In genomic region chr17:17839792-17840707, GRCh38 we compare ENCODE assay signal across 1 cellular context.
TF ChIP-seq lines count a peak whose summit lies in the region.

No MANE protein-coding gene starts in this region.

TF ChIP-seq in K562, 482 proteins besides CTCF, POLR2A, EP300 and RAD21 (continued from another document and continues in another):
- TF ChIP-seq ZBTB1 (CRISPR knock-in tag; IDR thresholded peaks at IDR 0.05; ENCODE audit: borderline replicate concordance, low read depth) (no peak), ZNF436 (CRISPR knock-in tag; IDR thresholded peaks at IDR 0.05) (no peak), SP1 (CRISPR knock-in tag; IDR thresholded peaks at IDR 0.05) (peak; percentile 48; the same call in 1 of the 2 replicates), CGGBP1 (CRISPR knock-in tag; IDR thresholded peaks at IDR 0.05) (no peak), DDX20 (tag; IDR thresholded peaks at IDR 0.05; ENCODE audit: low read depth) (no peak), ZNF217 (CRISPR knock-in tag; IDR thresholded peaks at IDR 0.05) (no peak), PPARD (CRISPR knock-in tag; IDR thresholded peaks at IDR 0.05) (no peak), FOS (IDR thresholded peaks at IDR 0.05; ENCODE audit: extremely low read depth, insufficient read length) (peak; percentile 38), MBD1 (CRISPR knock-in tag; IDR thresholded peaks at IDR 0.05) (no peak), ZFP1 (CRISPR knock-in tag; IDR thresholded peaks at IDR 0.05) (no peak), FOXJ2 (tag; IDR thresholded peaks at IDR 0.05) (no peak), NFE2L1 (tag; IDR thresholded peaks at IDR 0.05; ENCODE audit: borderline replicate concordance, low read depth) (no peak), NR4A1 (CRISPR knock-in tag; IDR thresholded peaks at IDR 0.05) (peak; percentile 22; the same call in 1 of the 2 replicates), NR4A1 (tag; IDR thresholded peaks at IDR 0.05) (no peak), PHF20 (IDR thresholded peaks at IDR 0.05; ENCODE audit: partially characterized antibody) (no peak), SOX6 (IDR thresholded peaks at IDR 0.05) (no peak), ZNF140 (CRISPR knock-in tag; IDR thresholded peaks at IDR 0.05) (no peak), MYC (IDR thresholded peaks at IDR 0.05; ENCODE audit: low read depth, low read length) (peak; percentile 62), MYC (CRISPR knock-in tag; IDR thresholded peaks at IDR 0.05; ENCODE audit: borderline replicate concordance, low read depth) (0 out of 2 replicates have a peak, but pooled peaks have one; percentile 21), FOXP4 (CRISPR knock-in tag; IDR thresholded peaks at IDR 0.05; ENCODE audit: borderline replicate concordance) (0 out of 2 replicates have a peak, but pooled peaks have one; percentile 54), ZNF143 (CRISPR knock-in tag; IDR thresholded peaks at IDR 0.05) (no peak), POLR2AphosphoS2 (IDR thresholded peaks at IDR 0.05; ENCODE audit: low read length) (peak; percentile 90; the same call in 1 of the 2 replicates), CEBPZ (IDR thresholded peaks at IDR 0.05; ENCODE audit: borderline replicate concordance, low read depth, low read length) (no peak), RBM15 (IDR thresholded peaks at IDR 0.05; ENCODE audit: insufficient read depth, low read length) (no peak), ARID1B (IDR thresholded peaks at IDR 0.05) (no peak; the same call in 1 of the 2 replicates), LCOR (CRISPR knock-in tag; IDR thresholded peaks at IDR 0.05) (no peak), RBM22 (IDR thresholded peaks at IDR 0.05; ENCODE audit: low read depth, low read length, poor library complexity, severe bottlenecking) (no peak), COPS2 (conservative IDR thresholded peaks at IDR 0.05) (no peak), MEIS2 (IDR thresholded peaks at IDR 0.05; ENCODE audit: partially characterized antibody) (no peak), FOXA1 (IDR thresholded peaks at IDR 0.05; ENCODE audit: borderline replicate concordance) (no peak), NFATC3 (IDR thresholded peaks at IDR 0.05) (no peak), DACH1 (IDR thresholded peaks at IDR 0.05; ENCODE audit: partially characterized antibody) (no peak), HMGN3 (IDR thresholded peaks at IDR 0.05; ENCODE audit: borderline replicate concordance, extremely low read depth, insufficient read length, low read depth, low read length) (peak; percentile 70), ZSCAN32 (CRISPR knock-in tag; IDR thresholded peaks at IDR 0.05) (no peak), TGIF2 (CRISPR knock-in tag; IDR thresholded peaks at IDR 0.05) (no peak), SAFB (IDR thresholded peaks at IDR 0.05; ENCODE audit: borderline replicate concordance, low read depth, low read length) (no peak), SMAD2 (IDR thresholded peaks at IDR 0.05; ENCODE audit: low read depth, low read length) (no peak), SIN3A (IDR thresholded peaks at IDR 0.05; ENCODE audit: borderline replicate concordance in 2 of 2, control insufficient read depth in 1 of 2, low read depth in 2 of 2, low read length in 2 of 2) (no peak; a peak in 1 of 4 replicates), ZNF444 (CRISPR knock-in tag; IDR thresholded peaks at IDR 0.05) (no peak), HDGF (IDR thresholded peaks at IDR 0.05) (no peak)
- TF ChIP-seq, protein P1, sequence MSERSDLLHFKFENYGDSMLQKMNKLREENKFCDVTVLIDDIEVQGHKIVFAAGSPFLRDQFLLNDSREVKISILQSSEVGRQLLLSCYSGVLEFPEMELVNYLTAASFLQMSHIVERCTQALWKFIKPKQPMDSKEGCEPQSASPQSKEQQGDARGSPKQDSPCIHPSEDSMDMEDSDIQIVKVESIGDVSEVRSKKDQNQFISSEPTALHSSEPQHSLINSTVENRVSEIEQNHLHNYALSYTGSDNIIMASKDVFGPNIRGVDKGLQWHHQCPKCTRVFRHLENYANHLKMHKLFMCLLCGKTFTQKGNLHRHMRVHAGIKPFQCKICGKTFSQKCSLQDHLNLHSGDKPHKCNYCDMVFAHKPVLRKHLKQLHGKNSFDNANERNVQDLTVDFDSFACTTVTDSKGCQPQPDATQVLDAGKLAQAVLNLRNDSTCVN (CRISPR knock-in tag; IDR thresholded peaks at IDR 0.05), result no peak
- TF ChIP-seq, protein P2, sequence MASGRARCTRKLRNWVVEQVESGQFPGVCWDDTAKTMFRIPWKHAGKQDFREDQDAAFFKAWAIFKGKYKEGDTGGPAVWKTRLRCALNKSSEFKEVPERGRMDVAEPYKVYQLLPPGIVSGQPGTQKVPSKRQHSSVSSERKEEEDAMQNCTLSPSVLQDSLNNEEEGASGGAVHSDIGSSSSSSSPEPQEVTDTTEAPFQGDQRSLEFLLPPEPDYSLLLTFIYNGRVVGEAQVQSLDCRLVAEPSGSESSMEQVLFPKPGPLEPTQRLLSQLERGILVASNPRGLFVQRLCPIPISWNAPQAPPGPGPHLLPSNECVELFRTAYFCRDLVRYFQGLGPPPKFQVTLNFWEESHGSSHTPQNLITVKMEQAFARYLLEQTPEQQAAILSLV (tag; IDR thresholded peaks at IDR 0.05), result no peak
- TF ChIP-seq, protein P3, sequence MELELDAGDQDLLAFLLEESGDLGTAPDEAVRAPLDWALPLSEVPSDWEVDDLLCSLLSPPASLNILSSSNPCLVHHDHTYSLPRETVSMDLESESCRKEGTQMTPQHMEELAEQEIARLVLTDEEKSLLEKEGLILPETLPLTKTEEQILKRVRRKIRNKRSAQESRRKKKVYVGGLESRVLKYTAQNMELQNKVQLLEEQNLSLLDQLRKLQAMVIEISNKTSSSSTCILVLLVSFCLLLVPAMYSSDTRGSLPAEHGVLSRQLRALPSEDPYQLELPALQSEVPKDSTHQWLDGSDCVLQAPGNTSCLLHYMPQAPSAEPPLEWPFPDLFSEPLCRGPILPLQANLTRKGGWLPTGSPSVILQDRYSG (tag; conservative IDR thresholded peaks at IDR 0.05; ENCODE audit: low read depth), result no peak
- TF ChIP-seq, protein P4, sequence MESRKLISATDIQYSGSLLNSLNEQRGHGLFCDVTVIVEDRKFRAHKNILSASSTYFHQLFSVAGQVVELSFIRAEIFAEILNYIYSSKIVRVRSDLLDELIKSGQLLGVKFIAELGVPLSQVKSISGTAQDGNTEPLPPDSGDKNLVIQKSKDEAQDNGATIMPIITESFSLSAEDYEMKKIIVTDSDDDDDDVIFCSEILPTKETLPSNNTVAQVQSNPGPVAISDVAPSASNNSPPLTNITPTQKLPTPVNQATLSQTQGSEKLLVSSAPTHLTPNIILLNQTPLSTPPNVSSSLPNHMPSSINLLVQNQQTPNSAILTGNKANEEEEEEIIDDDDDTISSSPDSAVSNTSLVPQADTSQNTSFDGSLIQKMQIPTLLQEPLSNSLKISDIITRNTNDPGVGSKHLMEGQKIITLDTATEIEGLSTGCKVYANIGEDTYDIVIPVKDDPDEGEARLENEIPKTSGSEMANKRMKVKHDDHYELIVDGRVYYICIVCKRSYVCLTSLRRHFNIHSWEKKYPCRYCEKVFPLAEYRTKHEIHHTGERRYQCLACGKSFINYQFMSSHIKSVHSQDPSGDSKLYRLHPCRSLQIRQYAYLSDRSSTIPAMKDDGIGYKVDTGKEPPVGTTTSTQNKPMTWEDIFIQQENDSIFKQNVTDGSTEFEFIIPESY (CRISPR knock-in tag; IDR thresholded peaks at IDR 0.05), result no peak
- TF ChIP-seq, protein P5, sequence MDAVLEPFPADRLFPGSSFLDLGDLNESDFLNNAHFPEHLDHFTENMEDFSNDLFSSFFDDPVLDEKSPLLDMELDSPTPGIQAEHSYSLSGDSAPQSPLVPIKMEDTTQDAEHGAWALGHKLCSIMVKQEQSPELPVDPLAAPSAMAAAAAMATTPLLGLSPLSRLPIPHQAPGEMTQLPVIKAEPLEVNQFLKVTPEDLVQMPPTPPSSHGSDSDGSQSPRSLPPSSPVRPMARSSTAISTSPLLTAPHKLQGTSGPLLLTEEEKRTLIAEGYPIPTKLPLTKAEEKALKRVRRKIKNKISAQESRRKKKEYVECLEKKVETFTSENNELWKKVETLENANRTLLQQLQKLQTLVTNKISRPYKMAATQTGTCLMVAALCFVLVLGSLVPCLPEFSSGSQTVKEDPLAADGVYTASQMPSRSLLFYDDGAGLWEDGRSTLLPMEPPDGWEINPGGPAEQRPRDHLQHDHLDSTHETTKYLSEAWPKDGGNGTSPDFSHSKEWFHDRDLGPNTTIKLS (IDR thresholded peaks at IDR 0.05; ENCODE audit: borderline replicate concordance, low read depth), result peak; percentile 60; the same call in 1 of the 2 replicates
- TF ChIP-seq, protein P6, sequence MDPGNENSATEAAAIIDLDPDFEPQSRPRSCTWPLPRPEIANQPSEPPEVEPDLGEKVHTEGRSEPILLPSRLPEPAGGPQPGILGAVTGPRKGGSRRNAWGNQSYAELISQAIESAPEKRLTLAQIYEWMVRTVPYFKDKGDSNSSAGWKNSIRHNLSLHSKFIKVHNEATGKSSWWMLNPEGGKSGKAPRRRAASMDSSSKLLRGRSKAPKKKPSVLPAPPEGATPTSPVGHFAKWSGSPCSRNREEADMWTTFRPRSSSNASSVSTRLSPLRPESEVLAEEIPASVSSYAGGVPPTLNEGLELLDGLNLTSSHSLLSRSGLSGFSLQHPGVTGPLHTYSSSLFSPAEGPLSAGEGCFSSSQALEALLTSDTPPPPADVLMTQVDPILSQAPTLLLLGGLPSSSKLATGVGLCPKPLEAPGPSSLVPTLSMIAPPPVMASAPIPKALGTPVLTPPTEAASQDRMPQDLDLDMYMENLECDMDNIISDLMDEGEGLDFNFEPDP (CRISPR knock-in tag; IDR thresholded peaks at IDR 0.05), result 0 out of 2 replicates have a peak, but pooled peaks have one; percentile 69
- TF ChIP-seq, protein P7, sequence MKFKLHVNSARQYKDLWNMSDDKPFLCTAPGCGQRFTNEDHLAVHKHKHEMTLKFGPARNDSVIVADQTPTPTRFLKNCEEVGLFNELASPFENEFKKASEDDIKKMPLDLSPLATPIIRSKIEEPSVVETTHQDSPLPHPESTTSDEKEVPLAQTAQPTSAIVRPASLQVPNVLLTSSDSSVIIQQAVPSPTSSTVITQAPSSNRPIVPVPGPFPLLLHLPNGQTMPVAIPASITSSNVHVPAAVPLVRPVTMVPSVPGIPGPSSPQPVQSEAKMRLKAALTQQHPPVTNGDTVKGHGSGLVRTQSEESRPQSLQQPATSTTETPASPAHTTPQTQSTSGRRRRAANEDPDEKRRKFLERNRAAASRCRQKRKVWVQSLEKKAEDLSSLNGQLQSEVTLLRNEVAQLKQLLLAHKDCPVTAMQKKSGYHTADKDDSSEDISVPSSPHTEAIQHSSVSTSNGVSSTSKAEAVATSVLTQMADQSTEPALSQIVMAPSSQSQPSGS (CRISPR knock-in tag; IDR thresholded peaks at IDR 0.05), result no peak
- TF ChIP-seq, protein P8, sequence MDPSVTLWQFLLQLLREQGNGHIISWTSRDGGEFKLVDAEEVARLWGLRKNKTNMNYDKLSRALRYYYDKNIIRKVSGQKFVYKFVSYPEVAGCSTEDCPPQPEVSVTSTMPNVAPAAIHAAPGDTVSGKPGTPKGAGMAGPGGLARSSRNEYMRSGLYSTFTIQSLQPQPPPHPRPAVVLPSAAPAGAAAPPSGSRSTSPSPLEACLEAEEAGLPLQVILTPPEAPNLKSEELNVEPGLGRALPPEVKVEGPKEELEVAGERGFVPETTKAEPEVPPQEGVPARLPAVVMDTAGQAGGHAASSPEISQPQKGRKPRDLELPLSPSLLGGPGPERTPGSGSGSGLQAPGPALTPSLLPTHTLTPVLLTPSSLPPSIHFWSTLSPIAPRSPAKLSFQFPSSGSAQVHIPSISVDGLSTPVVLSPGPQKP (CRISPR knock-in tag; IDR thresholded peaks at IDR 0.05), result no peak
